ENCODE assay signal across 1 cellular context in genomic region chr2:237464757-237465391, GRCh38.
A peak's percentile ranks its signal among the peaks of the same experiment; 100 is the strongest.
TF ChIP-seq lines count a peak whose summit lies in the region.

No MANE protein-coding gene starts in this region.

TF ChIP-seq in HepG2, 621 proteins besides CTCF, POLR2A, EP300 and RAD21:
- TF ChIP-seq, protein P1, sequence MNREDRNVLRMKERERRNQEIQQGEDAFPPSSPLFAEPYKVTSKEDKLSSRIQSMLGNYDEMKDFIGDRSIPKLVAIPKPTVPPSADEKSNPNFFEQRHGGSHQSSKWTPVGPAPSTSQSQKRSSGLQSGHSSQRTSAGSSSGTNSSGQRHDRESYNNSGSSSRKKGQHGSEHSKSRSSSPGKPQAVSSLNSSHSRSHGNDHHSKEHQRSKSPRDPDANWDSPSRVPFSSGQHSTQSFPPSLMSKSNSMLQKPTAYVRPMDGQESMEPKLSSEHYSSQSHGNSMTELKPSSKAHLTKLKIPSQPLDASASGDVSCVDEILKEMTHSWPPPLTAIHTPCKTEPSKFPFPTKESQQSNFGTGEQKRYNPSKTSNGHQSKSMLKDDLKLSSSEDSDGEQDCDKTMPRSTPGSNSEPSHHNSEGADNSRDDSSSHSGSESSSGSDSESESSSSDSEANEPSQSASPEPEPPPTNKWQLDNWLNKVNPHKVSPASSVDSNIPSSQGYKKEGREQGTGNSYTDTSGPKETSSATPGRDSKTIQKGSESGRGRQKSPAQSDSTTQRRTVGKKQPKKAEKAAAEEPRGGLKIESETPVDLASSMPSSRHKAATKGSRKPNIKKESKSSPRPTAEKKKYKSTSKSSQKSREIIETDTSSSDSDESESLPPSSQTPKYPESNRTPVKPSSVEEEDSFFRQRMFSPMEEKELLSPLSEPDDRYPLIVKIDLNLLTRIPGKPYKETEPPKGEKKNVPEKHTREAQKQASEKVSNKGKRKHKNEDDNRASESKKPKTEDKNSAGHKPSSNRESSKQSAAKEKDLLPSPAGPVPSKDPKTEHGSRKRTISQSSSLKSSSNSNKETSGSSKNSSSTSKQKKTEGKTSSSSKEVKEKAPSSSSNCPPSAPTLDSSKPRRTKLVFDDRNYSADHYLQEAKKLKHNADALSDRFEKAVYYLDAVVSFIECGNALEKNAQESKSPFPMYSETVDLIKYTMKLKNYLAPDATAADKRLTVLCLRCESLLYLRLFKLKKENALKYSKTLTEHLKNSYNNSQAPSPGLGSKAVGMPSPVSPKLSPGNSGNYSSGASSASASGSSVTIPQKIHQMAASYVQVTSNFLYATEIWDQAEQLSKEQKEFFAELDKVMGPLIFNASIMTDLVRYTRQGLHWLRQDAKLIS (CRISPR knock-in tag; IDR thresholded peaks at IDR 0.05): no peak
- peak; percentile 69 for TF ChIP-seq HNRNPL (IDR thresholded peaks at IDR 0.05; ENCODE audit: low read depth, low read length)
- TF ChIP-seq ZNF646 (CRISPR knock-in tag; IDR thresholded peaks at IDR 0.05): peak; percentile 72
